In the genomic region with DNA sequence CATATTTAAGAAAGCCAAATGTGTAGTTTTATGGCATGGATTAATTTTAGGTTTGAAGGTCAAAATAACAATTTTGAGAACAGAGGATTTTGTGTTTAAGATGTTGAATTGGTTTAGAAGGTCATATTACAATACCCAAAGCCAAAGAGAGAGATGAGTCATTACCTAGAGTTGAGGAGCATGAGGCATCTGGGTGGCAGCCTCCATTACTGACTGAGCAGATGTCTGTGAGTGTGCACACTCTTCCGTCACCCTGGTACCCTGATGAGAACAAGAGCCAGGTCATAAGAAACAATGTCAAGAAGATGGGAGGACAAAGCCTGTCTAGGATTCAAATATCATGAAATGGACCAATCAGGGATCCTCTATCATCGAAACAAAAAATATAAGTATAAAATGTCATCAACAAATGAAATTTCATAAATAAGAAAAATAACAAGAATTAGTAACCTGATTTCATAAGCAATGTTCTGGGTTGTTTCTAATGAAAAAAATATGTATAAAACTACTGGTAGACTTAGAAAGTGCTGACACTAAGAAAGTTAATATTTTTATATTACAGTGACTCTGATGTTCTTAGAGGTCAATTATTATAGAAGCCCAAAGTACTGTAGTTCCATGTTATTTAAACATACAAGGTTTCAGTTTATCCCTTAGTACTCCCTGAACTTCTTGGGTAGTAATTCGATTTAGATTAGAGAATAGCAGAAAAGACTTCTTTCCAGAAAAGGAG, we compare ENCODE assay signal across 11 cellular contexts.
DNase-seq lines count a peak whose midpoint lies in the region; ATAC-seq, FAIRE-seq and TF ChIP-seq lines count a peak whose summit lies in the region.
"Had no signal": no experiment of that assay in that cellular context is flagged by ENCODE, and none has a peak within 500 bp of the region (broad histone marks: within the 10 kb centered on the region; RNA-seq: fewer than 3 reads in every experiment).

No MANE protein-coding gene starts in this region.

- peak; percentile 9 for DNase-seq in stimulated activated CD4-positive, alpha-beta T cell treated with anti-CD3 and anti-CD28 coated beads, Interleukin-1b, Interleukin-23, amount 100 ng/mL, for 48 hours
- no peak for DNase-seq in stimulated activated CD4-positive, alpha-beta T cell treated with anti-CD3 and anti-CD28 coated beads, Interleukin-12 subunit alpha, Interleukin-12 subunit beta, amount 100 ng/mL, for 4 hours
- DNase-seq in RCC 7860 (ENCODE audit: low spot score): peak; percentile 72
- peak; percentile 70 for DNase-seq in epithelial cell of esophagus (ENCODE audit: low read depth)
- peak; percentile 72 for DNase-seq in urothelium cell line (ENCODE audit: low spot score)
- DNase-seq in HuH-7 (ENCODE audit: low spot score): no peak
- no peak for DNase-seq in stimulated activated naive CD4-positive, alpha-beta T cell treated with Interleukin-2 at 50 U/mL for 16 hours (lab: John Stamatoyannopoulos, UW)
- DNase-seq: Caco-2; central memory CD4-positive, alpha-beta T cell; mesendoderm had no signal

- no peak for TF ChIP-seq CTCF in epithelial cell of esophagus (IDR thresholded peaks at IDR 0.05; ENCODE audit: insufficient read depth, low read depth, low read length, missing control alignments)

- H3K4me3 ChIP-seq in epithelial cell of esophagus (ENCODE audit: low read length): no peak overlapping the region

- ATAC-seq in HG03469 (IDR thresholded peaks at IDR 0.05; ENCODE audit: unreplicated experiment): no peak

- peak; percentile 83 for FAIRE-seq in RCC 7860 (lab: Jason Lieb, UNC)
- FAIRE-seq in urothelium cell line (lab: Jason Lieb, UNC): no peak

Comparison
In these comparisons a context has a peak if more than half of its experiments do, and no peak if none do; other contexts are left out.
1. DNase-seq: peak in stimulated activated CD4-positive, alpha-beta T cell treated with anti-CD3 and anti-CD28 coated beads, Interleukin-1b, Interleukin-23, amount 100 ng/mL, for 48 hours (single experiment), RCC 7860 (single experiment), epithelial cell of esophagus (single experiment) and urothelium cell line (single experiment); none in stimulated activated CD4-positive, alpha-beta T cell treated with anti-CD3 and anti-CD28 coated beads, Interleukin-12 subunit alpha, Interleukin-12 subunit beta, amount 100 ng/mL, for 4 hours (single experiment), HuH-7 (single experiment) and stimulated activated naive CD4-positive, alpha-beta T cell treated with Interleukin-2 at 50 U/mL for 16 hours (single experiment).